ENCODE assay signal across 13 cellular contexts in the genomic region with DNA sequence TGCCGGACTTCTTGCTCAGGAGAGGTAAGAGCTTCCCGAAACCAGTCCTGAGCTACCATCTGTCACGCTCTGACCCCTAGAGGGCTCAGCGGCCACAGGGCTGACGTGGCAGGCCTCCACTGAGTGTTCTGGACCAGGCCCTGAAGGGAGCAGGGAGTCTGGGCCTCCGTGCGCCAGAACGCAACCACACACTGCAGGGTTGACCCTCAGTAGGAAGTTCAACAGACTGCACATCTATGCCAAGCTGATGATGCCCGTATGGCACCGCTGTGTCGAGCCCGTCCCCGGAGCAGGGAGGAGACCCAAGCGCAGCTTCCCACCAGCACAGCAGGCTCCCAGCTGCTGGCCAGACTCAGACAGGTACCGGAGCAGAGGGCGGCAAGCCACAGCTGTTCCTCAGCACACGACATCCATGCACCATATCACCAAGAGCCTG. TPM values are rescaled to one million over a fixed set of nuclear protein-coding genes. Genes with fewer than 3 reads are reported as not detected.
DNase-seq lines count a peak whose midpoint lies in the region; ATAC-seq and TF ChIP-seq lines count a peak whose summit lies in the region.
"Had no signal": no experiment of that assay in that cellular context is flagged by ENCODE, and none has a peak within 500 bp of the region (broad histone marks: within the 10 kb centered on the region; RNA-seq: fewer than 3 reads in every experiment).

No MANE protein-coding gene starts in this region.

- no peak overlapping the region for H3K27ac ChIP-seq in stomach
- H3K27ac ChIP-seq: vagina had no signal

- H3K9me3 Mint-ChIP-seq in Calu3 (ENCODE audit: low read depth, unreplicated experiment), result no peaks in the 10 kb centered on the region
- H3K9me3 Mint-ChIP-seq: activated T-cell treated with anti-CD3 and anti-CD28 coated beads, Interleukin-2, amount 50 U/mL, for 72 hours; T-helper 2 cell treated with Interferon-gamma antibody and Interleukin-4, amounts not matched to agents 5 μg/mL and 100 μg/mL, for 36 hours had no signal

- TF ChIP-seq EP300 in stomach (IDR thresholded peaks at IDR 0.05), result no peak

- CTCF ChIA-PET in Calu3 (lab: Charles Lee), result interaction anchor here (0.7 kb wide), 1 partner anchor 942 kb away, joined by 3 read pairs; no protein-coding TSS in a partner anchor

- H3K36me3 Mint-ChIP-seq in Calu3 (ENCODE audit: insufficient read depth, unreplicated experiment), result no peaks in the 10 kb centered on the region

- intact Hi-C loops in left ventricle myocardium superior (cut with micrococcal nuclease), result no loop called here
- intact Hi-C loops in stomach (cut with DNase I; ENCODE audit: low total_unique reads), result no loop called here
- intact Hi-C loops in Calu3 (cut with micrococcal nuclease; ENCODE audit: unreplicated experiment), result no loop called here

- H3K4me3 ChIP-seq in stomach, result no peak overlapping the region
- H3K4me3 ChIP-seq: vagina had no signal

- peaks cover 0 to 5% (median 3%) of the 10 kb centered on the region in 4 donors for H3K4me1 ChIP-seq in stomach
- H3K4me1 ChIP-seq: vagina had no signal

- 83 to 94% (median 91%) methylated on average over 6 to 17 of the region's 17 CpGs for WGBS in stomach, 5 donors

- peaks cover under 1% of the 10 kb centered on the region for H3K4me1 Mint-ChIP-seq in Calu3 (ENCODE audit: low read depth, unreplicated experiment)

- peak; percentile 25 for DNase-seq in activated CD4-positive, CD25-positive, alpha-beta regulatory T cell treated with anti-CD3 and anti-CD28 coated beads, Interleukin-2, amount 50 U/mL, for 72 hours
- DNase-seq in SK-N-DZ (ENCODE audit: low spot score) (peak; percentile 44), left ventricle myocardium superior (peak; percentile 44), stomach (peak; percentile 17), Calu3 (no peak)
- DNase-seq: activated T-cell treated with anti-CD3 and anti-CD28 coated beads, Interleukin-2, amount 50 U/mL, for 72 hours; Karpas-422; NCI-H526 treated with DMSO at 0.1 percent for 48 hours had no signal

- peaks cover 94% of the 10 kb centered on the region for H3K27me3 Mint-ChIP-seq in Calu3 (ENCODE audit: unreplicated experiment)

- no peaks in the 10 kb centered on the region for H3K36me3 ChIP-seq in stomach
- H3K36me3 ChIP-seq: vagina had no signal

- no peaks in the 10 kb centered on the region for H3K27me3 ChIP-seq in stomach
- H3K27me3 ChIP-seq: vagina had no signal

- no TSS peak for BruUV-seq in Calu3 (replicated peaks; lab: Mats Ljungman, UMichigan)

- TF ChIP-seq POLR2A in stomach (IDR thresholded peaks at IDR 0.05), result no peak

- H3K9me3 ChIP-seq in stomach, result no peaks in the 10 kb centered on the region
- H3K9me3 ChIP-seq: vagina had no signal

- H3K4me3 Mint-ChIP-seq in Calu3 (ENCODE audit: low read depth, unreplicated experiment), result no peak overlapping the region
- H3K4me3 Mint-ChIP-seq: activated T-cell treated with anti-CD3 and anti-CD28 coated beads, Interleukin-2, amount 50 U/mL, for 72 hours; T-helper 2 cell treated with Interferon-gamma antibody and Interleukin-4, amounts not matched to agents 5 μg/mL and 100 μg/mL, for 36 hours had no signal

- ATAC-seq in activated CD4-positive, CD25-positive, alpha-beta regulatory T cell treated with anti-CD3 and anti-CD28 coated beads, Interleukin-2, amount 50 U/mL, for 24 hours, result no peak
- ATAC-seq in left ventricle myocardium superior, result peak; percentile 4
- no peak for ATAC-seq in GM19452 (IDR thresholded peaks at IDR 0.05; ENCODE audit: unreplicated experiment)
- no peak for ATAC-seq in GM21619 (IDR thresholded peaks at IDR 0.05; ENCODE audit: unreplicated experiment)
- ATAC-seq: activated T-cell treated with anti-CD3 and anti-CD28 coated beads, Interleukin-2, amount 50 U/mL, for 72 hours had no signal

- H3K27ac Mint-ChIP-seq in Calu3 (ENCODE audit: unreplicated experiment), result no peak overlapping the region
- H3K27ac Mint-ChIP-seq: activated T-cell treated with anti-CD3 and anti-CD28 coated beads, Interleukin-2, amount 50 U/mL, for 72 hours; T-helper 2 cell treated with Interferon-gamma antibody and Interleukin-4, amounts not matched to agents 5 μg/mL and 100 μg/mL, for 36 hours had no signal

- TF ChIP-seq CTCF in stomach (IDR thresholded peaks at IDR 0.05) (no peak), Calu3 (IDR thresholded peaks at IDR 0.05; ENCODE audit: unreplicated experiment) (no peak)

RNA-seq across cellular contexts. Expression of a gene that starts 39.2 kb away (rescaled TPM):
- 0.45 and 2.1 TPM in 2 replicates for polyA plus RNA-seq in SK-N-DZ (2014; cell fraction: cytosol; rRNA removed)
- polyA plus RNA-seq in SK-N-DZ (2014; cell fraction: nucleus; rRNA removed), result 0.59 and 3.4 TPM in 2 replicates
- 98.4 TPM for total RNA-seq in left ventricle myocardium superior
- 1 to 10 TPM in 2 of 5 donors, under 1 TPM in 1, not detected in 2; 0.92 to 7.6 (median 4.6) TPM for total RNA-seq in stomach
- polyA plus RNA-seq in stomach, result 10 to 100 TPM in 1 of 3 donors, 1 to 10 TPM in 2; 2.9 to 28.4 (median 6.2) TPM
- total RNA-seq in Calu3 (2022), result 0.12 TPM in 1 of 2 replicates, not detected in the other

Comparison
In these comparisons a context has a peak if more than half of its experiments do, and no peak if none do; other contexts are left out.
1. RNA of a gene that starts 39.2 kb away (total RNA-seq): 98.4 TPM in left ventricle myocardium superior (single experiment); 0.92 to 7.6 TPM in stomach and 0.12 TPM in Calu3; every median in the first group is over 10 times any median in the second.